ENCODE assay signal across 22 cellular contexts in the genomic region with DNA sequence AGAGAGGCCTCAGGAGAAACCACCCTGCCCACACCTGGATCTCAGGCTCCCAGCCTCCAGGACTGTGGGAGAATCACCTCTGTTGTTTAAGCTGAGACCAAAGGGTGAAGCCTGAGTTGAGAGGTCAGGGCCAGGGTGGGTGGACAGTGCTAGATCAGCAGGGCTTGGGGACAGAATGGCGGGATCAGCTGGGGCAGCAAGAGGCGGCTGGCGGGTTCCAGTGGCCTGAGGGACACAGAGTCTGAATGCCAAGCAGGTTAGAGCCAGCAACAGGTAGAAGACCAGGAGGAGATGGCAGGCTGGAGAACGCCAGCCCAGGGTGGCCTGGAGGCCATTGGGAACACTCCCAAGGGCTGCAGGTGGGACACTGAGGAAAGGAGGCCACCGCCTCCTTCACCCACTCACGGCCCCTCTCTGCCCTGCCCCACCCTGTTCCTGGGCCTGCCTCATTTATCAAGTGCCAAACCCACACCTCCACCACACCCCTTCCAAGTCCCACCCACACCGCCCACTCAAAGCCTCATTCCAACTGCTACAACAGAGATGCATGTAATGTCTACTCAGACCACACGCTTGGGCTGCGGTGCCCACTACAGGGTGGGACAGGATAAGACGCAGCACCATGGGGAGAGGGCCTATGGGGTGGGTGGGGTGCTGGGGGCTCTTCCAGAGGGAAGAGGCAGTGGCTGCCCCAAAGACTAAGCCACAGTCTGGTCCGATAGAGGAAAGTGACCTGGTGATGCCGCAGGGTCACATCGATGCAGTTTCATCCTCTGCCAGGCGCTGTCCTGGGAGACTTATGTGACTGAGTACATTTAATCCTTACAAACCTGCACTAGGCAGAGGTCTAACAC.
DNase-seq lines count a peak whose midpoint lies in the region; ATAC-seq, FAIRE-seq and TF ChIP-seq lines count a peak whose summit lies in the region.
"Had no signal": no experiment of that assay in that cellular context is flagged by ENCODE, and none has a peak within 500 bp of the region (broad histone marks: within the 10 kb centered on the region; RNA-seq: fewer than 3 reads in every experiment).

No MANE protein-coding gene starts in this region.

- no peak overlapping the region for H3K4me2 ChIP-seq in K562 (ENCODE audit: insufficient read depth, low read length)

- H3K79me2 ChIP-seq in K562 (ENCODE audit: control insufficient read depth, insufficient read depth, low read length), result no peaks in the 10 kb centered on the region

- H3K9me3 Mint-ChIP-seq in mesothelial cell of epicardium, result no peaks in the 10 kb centered on the region
- no peaks in the 10 kb centered on the region for H3K9me3 Mint-ChIP-seq in activated CD4-positive, alpha-beta T cell treated with anti-CD3 and anti-CD28 coated beads, Interleukin-2, amount 10 ng/mL, durations not matched to agents 24 days and 14 days
- H3K9me3 Mint-ChIP-seq: activated naive CD4-positive, alpha-beta T cell treated with anti-CD3 and anti-CD28 coated beads, Interleukin-2, amount 10 ng/mL, durations not matched to agents 7 days and 5 days; activated T-cell treated with anti-CD3 and anti-CD28 coated beads, Interleukin-2, amount 50 U/mL, for 24 hours; stimulated activated memory B cell treated with anti-CD40 and anti-IgM and Interleukin-4, amounts not matched to agents 10 μg/mL and 1 μg/mL and 100 μg/mL, for 72 hours had no signal

- H2AFZ ChIP-seq in K562 (ENCODE audit: low read depth, low read length), result no peak overlapping the region

- H4K20me1 ChIP-seq in K562 (replicated peaks; ENCODE audit: control insufficient read depth, insufficient read depth, low read length), result 0 out of 2 replicates have a peak, but pooled peaks cover 5% of the 10 kb centered on the region

- H3K4me1 Mint-ChIP-seq in mesothelial cell of epicardium, result peaks cover 33% of the 10 kb centered on the region
- H3K4me1 Mint-ChIP-seq in activated CD4-positive, alpha-beta T cell treated with anti-CD3 and anti-CD28 coated beads, Interleukin-2, amount 10 ng/mL, durations not matched to agents 24 days and 14 days, result peaks cover 4% of the 10 kb centered on the region
- H3K4me1 Mint-ChIP-seq: activated naive CD4-positive, alpha-beta T cell treated with anti-CD3 and anti-CD28 coated beads, Interleukin-2, amount 10 ng/mL, durations not matched to agents 7 days and 5 days; stimulated activated memory B cell treated with anti-CD40 and anti-IgM and Interleukin-4, amounts not matched to agents 10 μg/mL and 1 μg/mL and 100 μg/mL, for 72 hours; T-helper 17 cell had no signal

- no peak for TF ChIP-seq RAD21 in K562 (CRISPR knock-in tag; conservative IDR thresholded peaks at IDR 0.05 in 1 of 2, IDR thresholded peaks at IDR 0.05 in 1 of 2)

- TF ChIP-seq CTCF in HEK293 (tag by site-specific recombination; IDR thresholded peaks at IDR 0.05), result no peak
- no peak for TF ChIP-seq CTCF in K562 (IDR thresholded peaks at IDR 0.05 in 2 of 3, conservative IDR thresholded peaks at IDR 0.05 in 1 of 3; ENCODE audit: insufficient read depth in 2 of 3, low read depth in 1 of 3, low read length in 3 of 3)
- TF ChIP-seq CTCF in mesothelial cell of epicardium (IDR thresholded peaks at IDR 0.05; ENCODE audit: unreplicated experiment), result no peak
- TF ChIP-seq CTCF in omental fat pad (IDR thresholded peaks at IDR 0.05), result no peak

- no peak for TF ChIP-seq POLR2A in K562 (conservative IDR thresholded peaks at IDR 0.05)

- no TSS peak for BruUV-seq in K562 (replicated peaks; lab: Mats Ljungman, UMichigan)

- H3K9me3 ChIP-seq in HEK293 (ENCODE audit: control insufficient read depth, insufficient read depth, low read depth, low read length) (no peaks in the 10 kb centered on the region), K562 (replicated peaks; ENCODE audit: control insufficient read depth, insufficient read depth, low read depth, low read length) (no peaks in the 10 kb centered on the region), subcutaneous abdominal adipose tissue (ENCODE audit: control insufficient read depth in 5 of 5, low read length in 5 of 5) (no peaks in the 10 kb centered on the region)
- H3K9me3 ChIP-seq: HAP-1, lower lobe of right lung, right lobe of liver had no signal

- FAIRE-seq in K562 (lab: Jason Lieb, UNC), result no peak
- FAIRE-seq: RCC 7860 had no signal

- intact Hi-C loops in K562 (cut with micrococcal nuclease), result no loop called here
- intact Hi-C loops in activated CD4-positive, alpha-beta T cell treated with anti-CD3 and anti-CD28 coated beads, Interleukin-2, amount 10 ng/mL, durations not matched to agents 24 days and 14 days (cut with micrococcal nuclease), result no loop called here

- H3K36me3 ChIP-seq in HEK293 (ENCODE audit: control insufficient read depth in 2 of 2, insufficient read depth in 1 of 2, low read length in 2 of 2), result no peaks in the 10 kb centered on the region
- H3K36me3 ChIP-seq in K562 (ENCODE audit: control insufficient read depth, insufficient read depth, low read length), result no peaks in the 10 kb centered on the region
- H3K36me3 ChIP-seq in subcutaneous abdominal adipose tissue (ENCODE audit: control insufficient read depth in 5 of 5, insufficient read depth in 5 of 5, low read length in 5 of 5), result peaks cover 8 to 67% (median 33%) of the 10 kb centered on the region in 5 donors
- H3K36me3 ChIP-seq: WERI-Rb-1 had no signal

- no peak for TF ChIP-seq EP300 in K562 (IDR thresholded peaks at IDR 0.05; ENCODE audit: low read length)

- peaks cover 39% of the 10 kb centered on the region for H3K36me3 Mint-ChIP-seq in mesothelial cell of epicardium
- H3K36me3 Mint-ChIP-seq in activated CD4-positive, alpha-beta T cell treated with anti-CD3 and anti-CD28 coated beads, Interleukin-2, amount 10 ng/mL, durations not matched to agents 24 days and 14 days (ENCODE audit: low read depth), result no peaks in the 10 kb centered on the region
- H3K36me3 Mint-ChIP-seq: activated naive CD4-positive, alpha-beta T cell treated with anti-CD3 and anti-CD28 coated beads, Interleukin-2, amount 10 ng/mL, durations not matched to agents 7 days and 5 days had no signal

- H3K27ac ChIP-seq in HEK293 (ENCODE audit: extremely low read depth, low read depth, low read length) (no peak overlapping the region), K562 (ENCODE audit: extremely low read depth, low read depth, low read length) (no peak overlapping the region), subcutaneous abdominal adipose tissue (ENCODE audit: low read depth, low read length) (peak overlapping the region; percentile 81)
- H3K27ac ChIP-seq: WERI-Rb-1 had no signal

- H3K4me3 Mint-ChIP-seq in mesothelial cell of epicardium, result no peak overlapping the region
- no peak overlapping the region for H3K4me3 Mint-ChIP-seq in activated CD4-positive, alpha-beta T cell treated with anti-CD3 and anti-CD28 coated beads, Interleukin-2, amount 10 ng/mL, durations not matched to agents 24 days and 14 days
- H3K4me3 Mint-ChIP-seq: activated naive CD4-positive, alpha-beta T cell treated with anti-CD3 and anti-CD28 coated beads, Interleukin-2, amount 10 ng/mL, durations not matched to agents 7 days and 5 days; activated T-cell treated with anti-CD3 and anti-CD28 coated beads, Interleukin-2, amount 50 U/mL, for 24 hours; stimulated activated memory B cell treated with anti-CD40 and anti-IgM and Interleukin-4, amounts not matched to agents 10 μg/mL and 1 μg/mL and 100 μg/mL, for 72 hours; T-helper 17 cell had no signal

- no peaks in the 10 kb centered on the region for H3K27me3 Mint-ChIP-seq in mesothelial cell of epicardium (ENCODE audit: low read depth)
- H3K27me3 Mint-ChIP-seq in activated CD4-positive, alpha-beta T cell treated with anti-CD3 and anti-CD28 coated beads, Interleukin-2, amount 10 ng/mL, durations not matched to agents 24 days and 14 days, result no peaks in the 10 kb centered on the region
- H3K27me3 Mint-ChIP-seq: activated naive CD4-positive, alpha-beta T cell treated with anti-CD3 and anti-CD28 coated beads, Interleukin-2, amount 10 ng/mL, durations not matched to agents 7 days and 5 days; activated T-cell treated with anti-CD3 and anti-CD28 coated beads, Interleukin-2, amount 50 U/mL, for 24 hours; stimulated activated memory B cell treated with anti-CD40 and anti-IgM and Interleukin-4, amounts not matched to agents 10 μg/mL and 1 μg/mL and 100 μg/mL, for 72 hours; T-helper 17 cell had no signal

- in situ Hi-C loops in K562 (cut with MboI) (no loop called here), ACHN (cut with HindIII; ENCODE audit: low pct_ligation_motif_present, low pct_unique_long_range_greater_than_20kb, low sequenced_read_pairs) (no loop called here)

- H3K9ac ChIP-seq in K562 (ENCODE audit: insufficient read depth in 1 of 2, low read depth in 2 of 2, low read length in 2 of 2) (no peak overlapping the region), subcutaneous abdominal adipose tissue (ENCODE audit: low read length in 5 of 5) (no peak overlapping the region)

- H3K27me3 ChIP-seq in K562 (ENCODE audit: control insufficient read depth in 2 of 2, insufficient read depth in 2 of 2, low read length in 2 of 2) (peaks cover 13 to 56% of the 10 kb centered on the region in 2 experiments; a peak in 4 of 5 replicates), subcutaneous abdominal adipose tissue (ENCODE audit: control insufficient read depth in 5 of 5, insufficient read depth in 4 of 5, low read length in 5 of 5) (no peaks in the 10 kb centered on the region)
- H3K27me3 ChIP-seq: right lobe of liver had no signal

- H3K4me3 ChIP-seq in HEK293 (ENCODE audit: low read depth, low read length), result no peak overlapping the region
- no peak overlapping the region for H3K4me3 ChIP-seq in K562
- no peak overlapping the region for H3K4me3 ChIP-seq in subcutaneous abdominal adipose tissue (ENCODE audit: low read depth in 1 of 5, low read length in 5 of 5)
- H3K4me3 ChIP-seq: HAP-1, lower lobe of right lung, right lobe of liver had no signal

- ATAC-seq in K562 (peak; percentile 44; the same call in 2 of the 3 replicates), omental fat pad (ENCODE audit: low FRiP score) (no peak)
- ATAC-seq: lower lobe of right lung; stimulated activated memory B cell treated with anti-CD40 and anti-IgM and Interleukin-4, amounts not matched to agents 10 μg/mL and 1 μg/mL and 100 μg/mL, for 72 hours; T-helper 17 cell had no signal

- H3K9me1 ChIP-seq in K562 (ENCODE audit: control insufficient read depth, insufficient read depth, low read length), result no peaks in the 10 kb centered on the region

- peak overlapping the region; percentile 73 for H3K27ac Mint-ChIP-seq in mesothelial cell of epicardium
- no peak overlapping the region for H3K27ac Mint-ChIP-seq in activated CD4-positive, alpha-beta T cell treated with anti-CD3 and anti-CD28 coated beads, Interleukin-2, amount 10 ng/mL, durations not matched to agents 24 days and 14 days
- H3K27ac Mint-ChIP-seq: activated naive CD4-positive, alpha-beta T cell treated with anti-CD3 and anti-CD28 coated beads, Interleukin-2, amount 10 ng/mL, durations not matched to agents 7 days and 5 days; activated T-cell treated with anti-CD3 and anti-CD28 coated beads, Interleukin-2, amount 50 U/mL, for 24 hours; stimulated activated memory B cell treated with anti-CD40 and anti-IgM and Interleukin-4, amounts not matched to agents 10 μg/mL and 1 μg/mL and 100 μg/mL, for 72 hours; T-helper 17 cell had no signal

- CTCF ChIA-PET in HEK293 (lab: Yijun Ruan, JAX) (no interaction called here), K562 (lab: Yijun Ruan, JAX; ENCODE audit: low intra/inter-chr PET ratio) (interaction anchor here (0.6 kb wide), 1 partner anchor 779 kb away, joined by 3 read pairs; no protein-coding TSS in a partner anchor)

- H3K4me1 ChIP-seq in HEK293 (ENCODE audit: control insufficient read depth, insufficient read depth, low read length) (no peaks in the 10 kb centered on the region), K562 (replicated peaks in 1 of 2; ENCODE audit: control insufficient read depth in 2 of 2, insufficient read depth in 2 of 2, low read length in 2 of 2) (0 out of 5 replicates have a peak, but pooled peaks cover 0 to 3% of the 10 kb centered on the region in 2 experiments), subcutaneous abdominal adipose tissue (ENCODE audit: control insufficient read depth in 5 of 5, insufficient read depth in 5 of 5, low read length in 5 of 5) (peaks cover 4 to 35% (median 29%) of the 10 kb centered on the region in 5 donors)
- H3K4me1 ChIP-seq: HAP-1 had no signal

- POLR2A ChIA-PET in HEK293 (lab: Yijun Ruan, JAX) (no interaction called here), K562 (lab: Yijun Ruan, JAX) (no interaction called here)

- 2% methylated on average over 9 of the region's 14 CpGs for WGBS in K562 (ENCODE audit: insufficient coverage, low coverage, missing lambda C conversion rate)

- DNase-seq in K562 (ENCODE audit: extremely low read depth in 1 of 4, low spot score in 3 of 4) (peak in 3 of 4 experiments; percentile 8 to 21 (median 18)), mesothelial cell of epicardium (ENCODE audit: low spot score in 2 of 2, unreplicated experiment in 2 of 2) (no peak), ACHN (no peak), NCI-H2081 (lab: John Stamatoyannopoulos, UW) (no peak), omental fat pad (ENCODE audit: low spot score) (no peak)
- DNase-seq in activated CD4-positive, alpha-beta T cell treated with anti-CD3 and anti-CD28 coated beads, Interleukin-2, amount 10 ng/mL, durations not matched to agents 24 days and 14 days, result no peak
- DNase-seq: activated CD4-positive, alpha-beta T cell treated with anti-CD3 and anti-CD28 coated beads, Interleukin-2, amount 50 U/mL, for 48 hours; activated naive CD4-positive, alpha-beta T cell treated with anti-CD3 and anti-CD28 coated beads, Interleukin-2, amount 10 ng/mL, durations not matched to agents 7 days and 5 days; activated T-cell treated with anti-CD3 and anti-CD28 coated beads, Interleukin-2, amount 50 U/mL, for 24 hours; C1 segment of cervical spinal cord; lower lobe of right lung; NCI-H1092; NCI-H2029 treated with DMSO at 0.1 percent for 48 hours; occipital lobe; T-helper 17 cell; WERI-Rb-1 had no signal

Comparison
In these comparisons a context has a peak if more than half of its experiments do, and no peak if none do; other contexts are left out.
1. DNase-seq: peak in K562 (3 of 4); none in mesothelial cell of epicardium (0 of 2), ACHN (single experiment), activated CD4-positive, alpha-beta T cell treated with anti-CD3 and anti-CD28 coated beads, Interleukin-2, amount 10 ng/mL, durations not matched to agents 24 days and 14 days (single experiment), NCI-H2081 (0 of 2) and omental fat pad (single experiment).